ENCODE assay signal across 22 cellular contexts in the genomic region with DNA sequence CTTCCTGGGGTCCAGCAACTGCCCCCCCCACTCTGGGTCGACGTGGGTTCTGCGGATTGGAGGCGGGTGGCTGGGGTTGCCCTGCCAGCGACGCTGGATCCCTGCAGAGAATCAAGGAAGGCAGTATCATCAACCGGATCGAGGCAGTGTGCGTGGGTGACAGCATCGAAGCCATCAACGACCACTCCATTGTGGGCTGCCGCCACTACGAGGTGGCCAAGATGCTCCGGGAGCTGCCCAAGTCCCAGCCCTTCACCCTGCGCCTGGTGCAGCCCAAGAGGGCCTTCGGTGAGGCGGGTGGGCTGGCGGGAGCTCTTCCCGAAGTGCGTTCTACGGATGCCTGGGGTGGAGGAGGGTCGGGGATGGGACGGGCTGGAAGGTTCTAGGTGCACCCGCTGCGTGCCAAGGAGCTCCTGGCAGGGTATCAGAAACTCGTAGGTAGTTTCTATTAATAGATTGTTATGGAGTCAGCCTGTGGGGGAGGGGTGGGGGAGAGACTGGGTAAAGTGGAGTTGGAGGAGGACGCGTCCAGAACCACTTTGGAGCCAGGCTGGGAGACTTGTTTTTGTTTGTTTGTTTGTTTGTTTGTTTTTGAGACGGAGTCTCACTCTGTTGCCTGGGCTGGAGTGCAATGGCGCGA. TPM values are rescaled to one million over a fixed set of nuclear protein-coding genes. Genes with fewer than 3 reads are reported as not detected.
DNase-seq lines count a peak whose midpoint lies in the region; ATAC-seq, FAIRE-seq and TF ChIP-seq lines count a peak whose summit lies in the region.
"Had no signal": no experiment of that assay in that cellular context is flagged by ENCODE, and none has a peak within 500 bp of the region (broad histone marks: within the 10 kb centered on the region; RNA-seq: fewer than 3 reads in every experiment).

No MANE protein-coding gene starts in this region.

- H3K9me2 ChIP-seq in SK-N-SH = no peaks in the 10 kb centered on the region

- H3K27ac ChIP-seq in SK-N-SH (ENCODE audit: low read depth in 2 of 2, low read length in 1 of 2) = no peak overlapping the region
- no peak overlapping the region for H3K27ac ChIP-seq in HEK293 (ENCODE audit: extremely low read depth, low read depth, low read length)
- no peak overlapping the region for H3K27ac ChIP-seq in left ventricle myocardium inferior (replicated peaks)
- peak overlapping the region in 1 of 5 donors; percentile 44 for H3K27ac ChIP-seq in stomach
- H3K27ac ChIP-seq in small intestine (ENCODE audit: low read depth in 1 of 2, low read length in 1 of 2) = no peak overlapping the region
- H3K27ac ChIP-seq: suprapubic skin, WERI-Rb-1 had no signal

- H3K27me3 Mint-ChIP-seq in CD14-positive monocyte (ENCODE audit: low read depth in 3 of 3) = peaks cover 22 to 34% (median 28%) of the 10 kb centered on the region in 3 donors
- H3K27me3 Mint-ChIP-seq: naive thymus-derived CD8-positive, alpha-beta T cell had no signal

- TF ChIP-seq EP300 in SK-N-SH (IDR thresholded peaks at IDR 0.05; ENCODE audit: borderline replicate concordance in 1 of 2, low read depth in 1 of 2, low read length in 1 of 2) (no peak), stomach (IDR thresholded peaks at IDR 0.05) (no peak)

- no peaks in the 10 kb centered on the region for H3K36me3 Mint-ChIP-seq in CD14-positive monocyte
- H3K36me3 Mint-ChIP-seq: CD4-positive, CD25-positive, alpha-beta regulatory T cell; naive thymus-derived CD8-positive, alpha-beta T cell had no signal

- no peak overlapping the region for H3K4me2 ChIP-seq in SK-N-SH

- DNase-seq in SK-N-SH (no peak), left ventricle myocardium inferior (no peak), stomach (peak; percentile 75), small intestine (no peak), CD14-positive monocyte (ENCODE audit: low spot score) (no peak), iPS-NIHi11 (ENCODE audit: low spot score) (no peak)
- DNase-seq: amniotic stem cell; cerebellar nuclear complex; effector CD4-positive, alpha-beta T cell; mesendoderm; MV-4-11; NCI-H2081 treated with DMSO at 0.1 percent for 48 hours; SHP77 treated with DMSO at 0.1 percent for 48 hours had no signal

- H3K9me3 ChIP-seq in SK-N-SH = no peaks in the 10 kb centered on the region
- H3K9me3 ChIP-seq in HEK293 (ENCODE audit: control insufficient read depth, insufficient read depth, low read depth, low read length) = no peaks in the 10 kb centered on the region
- H3K9me3 ChIP-seq in left ventricle myocardium inferior (replicated peaks) = no peaks in the 10 kb centered on the region
- H3K9me3 ChIP-seq in stomach = no peaks in the 10 kb centered on the region
- H3K9me3 ChIP-seq in small intestine (ENCODE audit: control insufficient read depth, low read depth) = no peaks in the 10 kb centered on the region
- H3K9me3 ChIP-seq: suprapubic skin had no signal

- intact Hi-C loops in left ventricle myocardium inferior (cut with micrococcal nuclease) = no loop called here
- intact Hi-C loops in stomach (cut with DNase I; ENCODE audit: low total_unique reads) = no loop called here
- intact Hi-C loops in CD14-positive monocyte (cut with micrococcal nuclease) = no loop called here

- H3K79me2 ChIP-seq in SK-N-SH (ENCODE audit: insufficient read depth) = no peaks in the 10 kb centered on the region

- CTCF ChIA-PET in SK-N-SH (lab: Yijun Ruan, JAX) = interaction anchor here (0.6 to 3.5 kb wide), 22 partner anchors 10 to 272 kb away, joined by 3 to 49 read pairs (median 4); partner anchors contain the start of gene HMG20B
- CTCF ChIA-PET in HEK293 (lab: Yijun Ruan, JAX) = interaction anchor here (0.8 to 1.8 kb wide), 4 partner anchors 11 to 85 kb away, joined by 3 to 6 read pairs (median 4); partner anchors contain the start of gene HMG20B

- no peak overlapping the region for H2AFZ ChIP-seq in SK-N-SH (ENCODE audit: low read depth)

- no peaks in the 10 kb centered on the region for H4K20me1 ChIP-seq in SK-N-SH (ENCODE audit: insufficient read depth)

- no peak for FAIRE-seq in small intestine (lab: Jason Lieb, UNC)
- FAIRE-seq: islet of Langerhans had no signal

- H3F3A ChIP-seq in SK-N-SH (replicated peaks; ENCODE audit: insufficient read depth) = peaks cover 13% of the 10 kb centered on the region

- H3K4me3 Mint-ChIP-seq in CD14-positive monocyte = peak overlapping the region in 1 of 2 donors; percentile 26
- H3K4me3 Mint-ChIP-seq: T-helper 1 cell treated with Interleukin-12 subunit alpha and Interleukin-12 subunit beta and Interleukin-4 antibody, amounts not matched to agents 30 μg/mL and 1 μg/mL, for 36 hours had no signal

- peak; percentile 52 for ATAC-seq in SK-N-SH treated with all-trans-retinoic acid at 6 μM for 48 hours

- H3K9ac ChIP-seq in SK-N-SH = no peak overlapping the region

- H3K4me1 Mint-ChIP-seq in CD14-positive monocyte = no peaks in the 10 kb centered on the region
- H3K4me1 Mint-ChIP-seq: CD4-positive, CD25-positive, alpha-beta regulatory T cell had no signal

- no peak overlapping the region for H3K27ac Mint-ChIP-seq in CD14-positive monocyte
- H3K27ac Mint-ChIP-seq: CD4-positive, CD25-positive, alpha-beta regulatory T cell; T-helper 1 cell treated with Interleukin-12 subunit alpha and Interleukin-12 subunit beta and Interleukin-4 antibody, amounts not matched to agents 30 μg/mL and 1 μg/mL, for 36 hours had no signal

- H3K4me1 ChIP-seq in SK-N-SH (ENCODE audit: control insufficient read depth in 1 of 2, insufficient read depth in 2 of 2, low read depth in 1 of 2, low read length in 1 of 2) = peaks cover 0 to 7% of the 10 kb centered on the region in 2 experiments; a peak in 1 of 4 replicates
- H3K4me1 ChIP-seq in HEK293 (ENCODE audit: control insufficient read depth, insufficient read depth, low read length) = no peaks in the 10 kb centered on the region
- peaks cover 20% of the 10 kb centered on the region for H3K4me1 ChIP-seq in left ventricle myocardium inferior
- peaks cover 14 to 23% (median 21%) of the 10 kb centered on the region in 4 donors for H3K4me1 ChIP-seq in stomach
- peaks cover 0 to 3% of the 10 kb centered on the region in 2 donors for H3K4me1 ChIP-seq in small intestine (ENCODE audit: control insufficient read depth in 2 of 2, insufficient read depth in 1 of 2, low read depth in 1 of 2, low read length in 1 of 2)

- no peak for TF ChIP-seq POLR2A in stomach (IDR thresholded peaks at IDR 0.05)

- H3K36me3 ChIP-seq in SK-N-SH (replicated peaks in 1 of 2; ENCODE audit: control insufficient read depth in 1 of 2, insufficient read depth in 2 of 2, low read length in 1 of 2) (no peaks in the 10 kb centered on the region), HEK293 (ENCODE audit: control insufficient read depth in 2 of 2, insufficient read depth in 1 of 2, low read length in 2 of 2) (no peaks in the 10 kb centered on the region), left ventricle myocardium inferior (no peaks in the 10 kb centered on the region), stomach (no peaks in the 10 kb centered on the region), small intestine (ENCODE audit: control insufficient read depth in 2 of 2, insufficient read depth in 2 of 2, low read length in 2 of 2) (no peaks in the 10 kb centered on the region)
- H3K36me3 ChIP-seq: suprapubic skin, WERI-Rb-1 had no signal

- POLR2A ChIA-PET in SK-N-SH (lab: Yijun Ruan, JAX) (interaction anchor here (0.7 to 0.9 kb wide), 2 partner anchors 12 to 22 kb away, joined by 3 to 4 read pairs; no protein-coding TSS in a partner anchor), HEK293 (lab: Yijun Ruan, JAX) (interaction anchor here (0.9 kb wide), 1 partner anchor 250 kb away, joined by 3 read pairs; no protein-coding TSS in a partner anchor)

- no peak overlapping the region for H3K4me3 ChIP-seq in SK-N-SH (ENCODE audit: low read depth in 2 of 2, low read length in 1 of 2)
- no peak overlapping the region for H3K4me3 ChIP-seq in HEK293 (ENCODE audit: low read depth, low read length)
- peak overlapping the region; percentile 61 for H3K4me3 ChIP-seq in left ventricle myocardium inferior
- no peak overlapping the region for H3K4me3 ChIP-seq in stomach
- H3K4me3 ChIP-seq in small intestine (ENCODE audit: low read depth in 1 of 2, low read length in 2 of 2) = no peak overlapping the region
- H3K4me3 ChIP-seq: smooth muscle cell had no signal

- TF ChIP-seq CTCF in SK-N-SH (IDR thresholded peaks at IDR 0.05) (no peak), HEK293 (tag by site-specific recombination; IDR thresholded peaks at IDR 0.05) (no peak), left ventricle myocardium inferior (IDR thresholded peaks at IDR 0.05; ENCODE audit: borderline replicate concordance) (no peak), stomach (IDR thresholded peaks at IDR 0.05) (no peak), CD14-positive monocyte (IDR thresholded peaks at IDR 0.05) (no peak)

- WGBS in SK-N-SH (ENCODE audit: low lambda C conversion rate) = 38% methylated on average over 21 of the region's 31 CpGs
- 43 to 66% (median 55%) methylated on average over 17 to 31 of the region's 31 CpGs for WGBS in stomach, 5 donors
- 65 to 70% (median 68%) methylated on average over 31 of the region's 31 CpGs for WGBS in small intestine, 3 donors

- no peak for TF ChIP-seq RAD21 in SK-N-SH (IDR thresholded peaks at IDR 0.05; ENCODE audit: low read length)

- H3K27me3 ChIP-seq in SK-N-SH (ENCODE audit: insufficient read depth) = no peaks in the 10 kb centered on the region
- H3K27me3 ChIP-seq in left ventricle myocardium inferior (ENCODE audit: low read depth) = peaks cover 37% of the 10 kb centered on the region
- H3K27me3 ChIP-seq in stomach = peaks cover 2 to 31% (median 18%) of the 10 kb centered on the region in 3 donors
- H3K27me3 ChIP-seq in small intestine (ENCODE audit: control insufficient read depth in 2 of 2, insufficient read depth in 2 of 2, low read length in 2 of 2) = no peaks in the 10 kb centered on the region

- H3K9me3 Mint-ChIP-seq in CD14-positive monocyte = peaks cover 5 to 17% (median 9%) of the 10 kb centered on the region in 7 donors
- H3K9me3 Mint-ChIP-seq: naive thymus-derived CD8-positive, alpha-beta T cell had no signal

RNA-seq across cellular contexts. Expression of gene GIPC3, which starts 1.5 kb away (rescaled TPM):
- polyA plus RNA-seq in SK-N-SH (2012; rRNA removed) = 0.20 and 0.26 TPM in 2 replicates
- 0.10 and 0.14 TPM in 2 replicates for polyA plus RNA-seq in SK-N-SH (2012; cell fraction: cytosol; rRNA removed)
- polyA plus RNA-seq in SK-N-SH (2012; cell fraction: nucleus; rRNA removed) = 0.54 and 0.60 TPM in 2 replicates
- total RNA-seq in left ventricle myocardium inferior = 1.6 TPM
- total RNA-seq in stomach = 1 to 10 TPM in 1 of 5 donors, not detected in 4; 2.9 TPM
- 1 to 10 TPM in 2 of 3 donors, under 1 TPM in 1; 0.75 to 2.0 (median 1.1) TPM for polyA plus RNA-seq in stomach
- 1 to 10 TPM in 1 of 3 donors, under 1 TPM in 1, not detected in 1; 0.54 to 1.1 TPM for polyA plus RNA-seq in small intestine
- under 1 TPM in 1 of 2 donors, not detected in 1; 0.03 TPM for polyA plus RNA-seq in CD14-positive monocyte

RNA-seq across cellular contexts. Expression of gene HMG20B, which starts 14.1 kb away (rescaled TPM):
- polyA plus RNA-seq in SK-N-SH (2012; rRNA removed) (88.2 and 92.0 TPM in 2 replicates), stomach (100 to 1,000 TPM in 1 of 3 donors, 10 to 100 TPM in 2; 79.5 to 103 (median 80.6) TPM), small intestine (10 to 100 TPM; 70.4 to 82.1 (median 74.5) TPM), CD14-positive monocyte (10 to 100 TPM; 52.4 to 58.8 TPM)
- polyA plus RNA-seq in SK-N-SH (2012; cell fraction: cytosol; rRNA removed) = 70.6 and 79.6 TPM in 2 replicates
- polyA plus RNA-seq in SK-N-SH (2012; cell fraction: nucleus; rRNA removed) = 217 and 375 TPM in 2 replicates
- total RNA-seq in left ventricle myocardium inferior (34.8 TPM), stomach (100 to 1,000 TPM in 3 of 5 donors, 10 to 100 TPM in 2; 39.8 to 638 (median 160) TPM)

RNA-seq across cellular contexts. Expression of gene TBXA2R, which starts 19.8 kb away (rescaled TPM):
- polyA plus RNA-seq in SK-N-SH (2012; rRNA removed) (0.78 and 0.92 TPM in 2 replicates), stomach (1 to 10 TPM in 2 of 3 donors, under 1 TPM in 1; 0.50 to 2.6 (median 1.2) TPM), small intestine (1 to 10 TPM in 1 of 3 donors, not detected in 2; 2.1 TPM), CD14-positive monocyte (under 1 TPM in 1 of 2 donors, not detected in 1; 0.05 TPM)
- polyA plus RNA-seq in SK-N-SH (2012; cell fraction: cytosol; rRNA removed) = 0.55 and 1.1 TPM in 2 replicates
- 0.91 and 1.2 TPM in 2 replicates for polyA plus RNA-seq in SK-N-SH (2012; cell fraction: nucleus; rRNA removed)
- total RNA-seq in left ventricle myocardium inferior (2.3 TPM), stomach (1 to 10 TPM in 1 of 5 donors, under 1 TPM in 1, not detected in 3; 0.37 to 1.0 TPM)

RNA-seq across cellular contexts. Expression of gene MFSD12, which starts 29.4 kb away (rescaled TPM):
- polyA plus RNA-seq in SK-N-SH (2012; rRNA removed) (45.9 and 53.3 TPM in 2 replicates), stomach (10 to 100 TPM in 2 of 3 donors, 1 to 10 TPM in 1; 8.2 to 35.6 (median 34.1) TPM), small intestine (10 to 100 TPM; 10.3 to 52.4 (median 11.6) TPM), CD14-positive monocyte (10 to 100 TPM; 47.9 to 55.5 TPM)
- polyA plus RNA-seq in SK-N-SH (2012; cell fraction: cytosol; rRNA removed) = 23.5 and 33.7 TPM in 2 replicates
- 152 and 202 TPM in 2 replicates for polyA plus RNA-seq in SK-N-SH (2012; cell fraction: nucleus; rRNA removed)
- total RNA-seq in left ventricle myocardium inferior (23.5 TPM), stomach (10 to 100 TPM in 4 of 5 donors, under 1 TPM in 1; 0.58 to 96.4 (median 62.5) TPM)

RNA-seq across cellular contexts. Expression of gene CACTIN, which starts 39.8 kb away (rescaled TPM):
- polyA plus RNA-seq in SK-N-SH (2012; rRNA removed) (27.8 and 36.4 TPM in 2 replicates), stomach (10 to 100 TPM; 10.2 to 13.9 (median 12.4) TPM), small intestine (10 to 100 TPM; 11.9 to 16.4 (median 13.0) TPM), CD14-positive monocyte (1 to 10 TPM; 2.5 to 3.0 TPM)
- polyA plus RNA-seq in SK-N-SH (2012; cell fraction: cytosol; rRNA removed) = 11.9 and 22.7 TPM in 2 replicates
- polyA plus RNA-seq in SK-N-SH (2012; cell fraction: nucleus; rRNA removed) = 66.5 and 82.5 TPM in 2 replicates
- total RNA-seq in left ventricle myocardium inferior (14.5 TPM), stomach (100 to 1,000 TPM in 1 of 5 donors, 10 to 100 TPM in 3, 1 to 10 TPM in 1; 9.8 to 180 (median 19.4) TPM)
